In the genomic region with DNA sequence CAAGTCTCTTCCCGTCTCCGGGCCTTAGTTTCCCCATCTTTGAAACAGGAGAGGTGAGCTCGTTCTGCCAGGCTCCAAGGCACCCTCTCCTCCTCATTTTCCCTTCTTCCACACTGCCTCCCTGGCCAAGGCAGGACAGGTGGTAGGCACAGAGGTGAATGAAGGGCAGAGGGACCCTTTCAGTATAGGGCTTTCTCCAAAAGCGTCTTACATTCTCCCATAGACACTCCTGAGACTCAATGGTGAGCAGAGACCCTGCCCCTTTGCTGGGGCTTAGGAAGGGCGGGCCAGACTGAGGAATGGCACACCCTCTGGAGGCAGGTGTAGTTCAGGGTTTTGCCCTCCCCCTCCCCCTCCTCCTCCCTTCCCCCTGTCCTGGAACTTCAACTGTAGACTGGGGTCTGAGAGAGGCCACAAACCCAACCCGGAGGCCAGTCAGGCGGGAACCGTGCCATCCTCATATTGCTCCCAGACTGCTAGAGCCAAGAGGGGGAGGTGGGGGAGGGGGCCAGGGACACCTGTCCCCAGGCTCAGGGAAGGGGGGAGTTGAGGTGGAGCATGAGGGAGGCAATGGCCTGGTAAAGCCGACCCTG, we compare ENCODE assay signal across 8 cellular contexts. TPM values are rescaled to one million over a fixed set of nuclear protein-coding genes. Genes with fewer than 3 reads are reported as not detected.
A peak's percentile ranks its signal among the peaks of the same experiment; 100 is the strongest.
DNase-seq lines count a peak whose midpoint lies in the region; ATAC-seq, FAIRE-seq and TF ChIP-seq lines count a peak whose summit lies in the region.

No MANE protein-coding gene starts in this region.

- intact Hi-C loops in esophagus squamous epithelium (cut with DNase I) = no loop called here
- intact Hi-C loops in head of caudate nucleus (cut with DNase I) = loop anchor here (5.0 kb wide), 2 partner anchors 68 to 98 kb away; a partner anchor contains a TSS

- H3K27ac ChIP-seq in esophagus squamous epithelium = peak overlapping the region; percentile 98 to 99 (median 98)

- ATAC-seq in GM21390 (IDR thresholded peaks at IDR 0.05; ENCODE audit: unreplicated experiment) (no peak), HG02588 (IDR thresholded peaks at IDR 0.05; ENCODE audit: unreplicated experiment) (no peak)

- peaks cover 53 to 91% (median 74%) of the 10 kb centered on the region in 3 donors for H3K4me1 ChIP-seq in esophagus squamous epithelium

- H3K9me3 ChIP-seq in esophagus squamous epithelium = no peaks in the 10 kb centered on the region

- no peak for TF ChIP-seq CTCF in esophagus squamous epithelium (IDR thresholded peaks at IDR 0.05)
- no peak for TF ChIP-seq CTCF in retinal pigment epithelial cell (conservative IDR thresholded peaks at IDR 0.05; ENCODE audit: low read depth, low read length)

- peaks cover 15 to 42% (median 21%) of the 10 kb centered on the region in 3 donors for H3K36me3 ChIP-seq in esophagus squamous epithelium

- WGBS in esophagus squamous epithelium, 2 donors = 0 to 29% methylated on average over 3 to 6 of the region's 9 CpGs

- DNase-seq in GM12892 (ENCODE audit: insufficient read length) = no peak
- peak; percentile 86 to 90 for DNase-seq in NCI-H526 (lab: John Stamatoyannopoulos, UW)
- no peak for DNase-seq in esophagus squamous epithelium (lab: John Stamatoyannopoulos, UW)
- no peak for DNase-seq in retinal pigment epithelial cell (ENCODE audit: low read depth)
- no peak for DNase-seq in frontal cortex (ENCODE audit: low spot score in 2 of 2)
- DNase-seq in head of caudate nucleus = no peak

- no peak for TF ChIP-seq POLR2A in GM12892 (IDR thresholded peaks at IDR 0.05; ENCODE audit: low read depth, low read length)
- TF ChIP-seq POLR2A in esophagus squamous epithelium (IDR thresholded peaks at IDR 0.05) = peak in 1 of 4 donors; percentile 15

- FAIRE-seq in GM12892 (lab: Jason Lieb, UNC) = peak; percentile 67
- FAIRE-seq in frontal cortex (lab: Jason Lieb, UNC) = no peak

- peak overlapping the region; percentile 83 to 97 (median 94) for H3K4me3 ChIP-seq in esophagus squamous epithelium
- peak overlapping the region; percentile 89 for H3K4me3 ChIP-seq in retinal pigment epithelial cell (ENCODE audit: low read length)

- peaks cover 0 to 25% (median 0%) of the 10 kb centered on the region in 4 donors for H3K27me3 ChIP-seq in esophagus squamous epithelium

RNA-seq across cellular contexts. Expression of a gene that starts 1.9 kb away (rescaled TPM):
- 8.8 TPM for polyA plus RNA-seq in GM12892 (2012; ENCODE audit: missing spikeins)
- total RNA-seq in esophagus squamous epithelium = 10 to 100 TPM; 41.0 to 55.8 (median 55.1) TPM
- 2.0 TPM for total RNA-seq in frontal cortex

RNA-seq across cellular contexts. Expression of a gene that starts 6.8 kb away (rescaled TPM):
- 1.6 TPM for polyA plus RNA-seq in GM12892 (2012; ENCODE audit: missing spikeins)
- total RNA-seq in esophagus squamous epithelium (under 1 TPM in 1 of 4 donors, not detected in 3; 0.76 TPM), frontal cortex (0.41 TPM)

RNA-seq across cellular contexts. Expression of a gene that starts 7.5 kb away (rescaled TPM):
- polyA plus RNA-seq in GM12892 (2012; ENCODE audit: missing spikeins) = 17.1 TPM
- under 1 TPM; 0.15 to 0.88 (median 0.43) TPM for total RNA-seq in esophagus squamous epithelium
- total RNA-seq in frontal cortex = 5.3 TPM

RNA-seq across cellular contexts. Expression of a gene that starts 15.8 kb away (rescaled TPM):
- 15.9 TPM for polyA plus RNA-seq in GM12892 (2012; ENCODE audit: missing spikeins)
- total RNA-seq in esophagus squamous epithelium (10 to 100 TPM in 1 of 4 donors, 1 to 10 TPM in 3; 7.1 to 14.5 (median 8.8) TPM), frontal cortex (8.2 TPM)

Comparison
In these comparisons a context has a peak if more than half of its experiments do, and no peak if none do; other contexts are left out.
1. DNase-seq: peak in NCI-H526 (2 of 2); none in GM12892 (single experiment), esophagus squamous epithelium (single experiment), retinal pigment epithelial cell (single experiment), frontal cortex (0 of 2) and head of caudate nucleus (0 of 42).
2. RNA of a gene that starts 1.9 kb away (total RNA-seq): 41.0 to 55.8 TPM in esophagus squamous epithelium; 2.0 TPM in frontal cortex (single experiment); every median in the first group is over 10 times any median in the second.